In the genomic region with DNA sequence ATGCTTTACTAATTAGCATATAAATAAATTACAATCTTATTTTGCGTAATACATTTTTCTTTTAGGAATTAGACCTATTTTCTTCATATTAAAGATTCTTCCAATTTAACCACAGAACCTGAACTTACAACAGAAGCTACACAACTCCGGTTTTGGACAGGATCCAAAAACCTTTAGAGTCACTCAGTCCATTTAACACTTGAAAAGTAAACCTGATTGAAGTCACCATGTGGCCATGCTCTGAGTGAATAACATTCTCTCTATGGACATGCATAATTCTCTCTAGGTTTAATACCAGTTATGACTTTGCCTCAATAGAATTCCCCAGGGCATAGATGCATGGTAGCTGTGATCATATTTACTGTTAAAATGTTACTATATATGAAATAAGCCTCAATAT, we compare ENCODE assay signal across 17 cellular contexts.
DNase-seq lines count a peak whose midpoint lies in the region; ATAC-seq and TF ChIP-seq lines count a peak whose summit lies in the region.
"Had no signal": no experiment of that assay in that cellular context is flagged by ENCODE, and none has a peak within 500 bp of the region (broad histone marks: within the 10 kb centered on the region; RNA-seq: fewer than 3 reads in every experiment).

No MANE protein-coding gene starts in this region.

- H3K4me3 ChIP-seq in choroid plexus epithelial cell (ENCODE audit: low read depth, low read length): no peak overlapping the region

- no peak for TF ChIP-seq CTCF in choroid plexus epithelial cell (conservative IDR thresholded peaks at IDR 0.05; ENCODE audit: low read depth, low read length)

- no peak for ATAC-seq in GM18873 (IDR thresholded peaks at IDR 0.05; ENCODE audit: low FRiP score, unreplicated experiment)
- no peak for ATAC-seq in GM19324 (IDR thresholded peaks at IDR 0.05; ENCODE audit: low FRiP score, unreplicated experiment)

- DNase-seq in NCI-H2171 treated with DMSO at 0.1 percent for 48 hours (lab: John Stamatoyannopoulos, UW) (peak; percentile 18), NCI-H2171 (lab: John Stamatoyannopoulos, UW) (no peak), DMS114 treated with DMSO at 0.1 percent for 48 hours (lab: John Stamatoyannopoulos, UW; ENCODE audit: unreplicated experiment) (peak; percentile 100), NCI-H2107 (lab: John Stamatoyannopoulos, UW) (peak; percentile 33), choroid plexus epithelial cell (ENCODE audit: low read depth) (peak; percentile 4)
- DNase-seq: DMS153, HCEC 1CT, IMR-90, Karpas-422, MM.1S, NCI-H1092 treated with DMSO at 0.1 percent for 48 hours, NCI-H1930, NCI-H446 treated with DMSO at 0.1 percent for 48 hours, RPMI8226, T-helper 2 cell had no signal
